39 cellular contexts compared by ENCODE assay signal in the genomic region with DNA sequence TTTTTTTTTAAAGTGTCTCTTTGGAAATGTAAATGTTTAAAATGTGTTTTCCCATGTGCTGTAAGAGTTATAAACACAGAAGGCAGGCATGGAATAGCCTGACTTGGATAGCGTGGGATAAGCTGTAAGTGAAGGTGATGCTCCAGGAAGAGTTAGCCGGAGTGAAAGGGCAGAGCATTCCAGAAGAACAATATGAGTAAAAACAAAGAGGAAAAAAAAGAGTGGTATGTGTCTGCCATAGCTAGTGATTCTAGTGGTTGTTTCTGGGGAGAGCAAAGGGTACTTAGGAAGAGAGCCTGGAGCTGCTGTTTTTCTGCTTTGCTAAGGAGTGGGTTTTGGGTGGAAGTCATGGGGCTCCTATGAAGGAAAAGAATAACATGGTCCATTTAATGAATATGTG.
"Had no signal": no experiment of that assay in that cellular context is flagged by ENCODE, and none has a peak within 500 bp of the region (broad histone marks: within the 10 kb centered on the region; RNA-seq: fewer than 3 reads in every experiment).

No MANE protein-coding gene starts in this region.

- H3K4me1 ChIP-seq: adrenal gland had no signal

- DNase-seq: activated B cell treated with CpG ODN at 0.5 μM for 24 hours; activated CD4-positive, alpha-beta memory T cell treated with anti-CD3 and anti-CD28 coated beads for 36 hours; activated CD4-positive, alpha-beta T cell treated with anti-CD3 and anti-CD28 coated beads for 4 hours; activated CD4-positive, alpha-beta T cell treated with anti-CD3 and anti-CD28 coated beads, Interleukin-2, amount 10 ng/mL, durations not matched to agents 24 days and 14 days; activated CD4-positive, alpha-beta T cell treated with anti-CD3 and anti-CD28 coated beads, Interleukin-2, amount 50 U/mL, for 1 hour; activated CD4-positive, alpha-beta T cell treated with anti-CD3 and anti-CD28 coated beads, Interleukin-2, amount 50 U/mL, for 4 hours; activated CD4-positive, CD25-positive, alpha-beta regulatory T cell treated with anti-CD3 and anti-CD28 coated beads, Interleukin-2, amount 50 U/mL, for 72 hours; activated CD8-positive, alpha-beta memory T cell treated with anti-CD3 and anti-CD28 coated beads, Interleukin-2, amount 50 U/mL, for 4 hours; activated CD8-positive, alpha-beta T cell treated with anti-CD3 and anti-CD28 coated beads for 36 hours; activated effector memory CD4-positive, alpha-beta T cell treated with anti-CD3 and anti-CD28 coated beads, Interleukin-2, amount 50 U/mL, for 16 hours; activated gamma-delta T cell treated with Interleukin-2 at 50 U/mL for 16 hours; activated naive CD4-positive, alpha-beta T cell; activated naive CD4-positive, alpha-beta T cell treated with anti-CD3 and anti-CD28 coated beads for 36 hours; activated naive CD4-positive, alpha-beta T cell treated with anti-CD3 and anti-CD28 coated beads, Interleukin-2, amount 50 U/mL, for 16 hours; activated naive CD8-positive, alpha-beta T cell treated with anti-CD3 and anti-CD28 coated beads for 36 hours; activated T-cell treated with anti-CD3 and anti-CD28 coated beads for 4 hours; activated T-cell treated with anti-CD3 and anti-CD28 coated beads, Interleukin-2, amount 50 U/mL, for 1 hour; activated T-cell treated with anti-CD3 and anti-CD28 coated beads, Interleukin-2, amount 50 U/mL, for 4 hours; activated T-cell treated with anti-CD3 and anti-CD28 coated beads, Interleukin-2, amount 50 U/mL, for 72 hours; adrenal gland; amniotic stem cell; aorta; caudate nucleus; cerebellar nuclear complex; T-helper 1 cell; T-helper 2 cell; T-helper 9 cell had no signal

- H3K27ac Mint-ChIP-seq: activated B cell treated with CpG ODN at 0.5 μM for 24 hours; activated CD4-positive, alpha-beta memory T cell treated with anti-CD3 and anti-CD28 coated beads for 36 hours; activated CD4-positive, alpha-beta T cell treated with anti-CD3 and anti-CD28 coated beads, Interleukin-2, amount 10 ng/mL, durations not matched to agents 24 days and 14 days; activated CD8-positive, alpha-beta T cell treated with anti-CD3 and anti-CD28 coated beads for 36 hours; activated naive CD4-positive, alpha-beta T cell treated with anti-CD3 and anti-CD28 coated beads for 36 hours; activated naive CD4-positive, alpha-beta T cell treated with anti-CD3 and anti-CD28 coated beads, Interleukin-2, amount 50 U/mL, for 72 hours; activated naive CD8-positive, alpha-beta T cell treated with anti-CD3 and anti-CD28 coated beads for 36 hours; activated T-cell treated with anti-CD3 and anti-CD28 coated beads, Interleukin-2, amount 50 U/mL, for 72 hours; activated T-helper 1 cell treated with anti-CD3 and anti-CD28 coated beads, Interleukin-12 subunit alpha, Interleukin-12 subunit beta, Interleukin-2, Interleukin-4 antibody, amounts not matched to agents 30 ng/mL and 10 ng/mL and 1 ng/mL, durations not matched to agents 14 hours and 24 hours and 36 hours; activated T-helper 17 cell treated with anti-CD3 and anti-CD28 coated beads, Interleukin-2, amount 50 U/mL, for 72 hours; T-helper 1 cell treated with Interleukin-12 subunit alpha and Interleukin-12 subunit beta and Interleukin-4 antibody, amounts not matched to agents 30 μg/mL and 1 μg/mL, for 36 hours; T-helper 2 cell treated with Interferon-gamma antibody and Interleukin-4, amounts not matched to agents 5 μg/mL and 100 μg/mL, for 36 hours had no signal

- H3K4me3 ChIP-seq: adrenal gland, cardiac muscle cell had no signal

- ATAC-seq: activated CD8-positive, alpha-beta T cell treated with anti-CD3 and anti-CD28 coated beads for 36 hours; activated naive CD4-positive, alpha-beta T cell treated with anti-CD3 and anti-CD28 coated beads, Interleukin-2, amount 50 U/mL, for 72 hours; activated T-cell treated with anti-CD3 and anti-CD28 coated beads, Interleukin-2, amount 50 U/mL, for 4 hours; activated T-cell treated with anti-CD3 and anti-CD28 coated beads, Interleukin-2, amount 50 U/mL, for 72 hours; activated T-helper 17 cell treated with anti-CD3 and anti-CD28 coated beads, Interleukin-2, amount 50 U/mL, for 72 hours had no signal

- H3K36me3 ChIP-seq: adrenal gland, cardiac muscle cell had no signal

- H3K27me3 Mint-ChIP-seq: activated B cell treated with CpG ODN at 0.5 μM for 24 hours; activated CD4-positive, alpha-beta memory T cell treated with anti-CD3 and anti-CD28 coated beads for 36 hours; activated CD4-positive, alpha-beta T cell treated with anti-CD3 and anti-CD28 coated beads, Interleukin-2, amount 10 ng/mL, durations not matched to agents 24 days and 14 days; activated CD8-positive, alpha-beta T cell treated with anti-CD3 and anti-CD28 coated beads for 36 hours; activated naive CD8-positive, alpha-beta T cell treated with anti-CD3 and anti-CD28 coated beads for 36 hours; activated T-helper 17 cell treated with anti-CD3 and anti-CD28 coated beads, Interleukin-2, amount 50 U/mL, for 72 hours; central memory CD8-positive, alpha-beta T cell had no signal

- H3K36me3 Mint-ChIP-seq: activated CD4-positive, alpha-beta memory T cell treated with anti-CD3 and anti-CD28 coated beads for 36 hours; activated naive CD8-positive, alpha-beta T cell treated with anti-CD3 and anti-CD28 coated beads for 36 hours; brain had no signal

- H3K27ac ChIP-seq: adrenal gland, cardiac muscle cell, VCaP had no signal

- H3K4me3 Mint-ChIP-seq: activated B cell treated with CpG ODN at 0.5 μM for 24 hours; activated CD4-positive, alpha-beta memory T cell treated with anti-CD3 and anti-CD28 coated beads for 36 hours; activated CD4-positive, alpha-beta T cell treated with anti-CD3 and anti-CD28 coated beads, Interleukin-2, amount 10 ng/mL, durations not matched to agents 24 days and 14 days; activated CD8-positive, alpha-beta T cell treated with anti-CD3 and anti-CD28 coated beads for 36 hours; activated naive CD4-positive, alpha-beta T cell treated with anti-CD3 and anti-CD28 coated beads for 36 hours; activated naive CD8-positive, alpha-beta T cell treated with anti-CD3 and anti-CD28 coated beads for 36 hours; activated T-cell treated with anti-CD3 and anti-CD28 coated beads, Interleukin-2, amount 50 U/mL, for 4 hours; activated T-cell treated with anti-CD3 and anti-CD28 coated beads, Interleukin-2, amount 50 U/mL, for 72 hours; activated T-helper 1 cell treated with anti-CD3 and anti-CD28 coated beads, Interleukin-12 subunit alpha, Interleukin-12 subunit beta, Interleukin-2, Interleukin-4 antibody, amounts not matched to agents 30 ng/mL and 10 ng/mL and 1 ng/mL, durations not matched to agents 14 hours and 24 hours and 36 hours; activated T-helper 17 cell treated with anti-CD3 and anti-CD28 coated beads, Interleukin-2, amount 50 U/mL, for 72 hours; brain; central memory CD8-positive, alpha-beta T cell; T-helper 1 cell treated with Interleukin-12 subunit alpha and Interleukin-12 subunit beta and Interleukin-4 antibody, amounts not matched to agents 30 μg/mL and 1 μg/mL, for 36 hours; T-helper 2 cell treated with Interferon-gamma antibody and Interleukin-4, amounts not matched to agents 5 μg/mL and 100 μg/mL, for 36 hours had no signal

- FAIRE-seq: astrocyte, bronchial epithelial cell, TTC549 had no signal

- H3K27me3 ChIP-seq: adrenal gland, cardiac muscle cell had no signal

- H3K4me1 Mint-ChIP-seq: activated B cell treated with CpG ODN at 0.5 μM for 24 hours; activated CD4-positive, alpha-beta T cell treated with anti-CD3 and anti-CD28 coated beads, Interleukin-2, amount 10 ng/mL, durations not matched to agents 24 days and 14 days; activated naive CD8-positive, alpha-beta T cell treated with anti-CD3 and anti-CD28 coated beads for 36 hours; activated T-helper 17 cell treated with anti-CD3 and anti-CD28 coated beads, Interleukin-2, amount 50 U/mL, for 72 hours; central memory CD8-positive, alpha-beta T cell had no signal
